In the genomic region with DNA sequence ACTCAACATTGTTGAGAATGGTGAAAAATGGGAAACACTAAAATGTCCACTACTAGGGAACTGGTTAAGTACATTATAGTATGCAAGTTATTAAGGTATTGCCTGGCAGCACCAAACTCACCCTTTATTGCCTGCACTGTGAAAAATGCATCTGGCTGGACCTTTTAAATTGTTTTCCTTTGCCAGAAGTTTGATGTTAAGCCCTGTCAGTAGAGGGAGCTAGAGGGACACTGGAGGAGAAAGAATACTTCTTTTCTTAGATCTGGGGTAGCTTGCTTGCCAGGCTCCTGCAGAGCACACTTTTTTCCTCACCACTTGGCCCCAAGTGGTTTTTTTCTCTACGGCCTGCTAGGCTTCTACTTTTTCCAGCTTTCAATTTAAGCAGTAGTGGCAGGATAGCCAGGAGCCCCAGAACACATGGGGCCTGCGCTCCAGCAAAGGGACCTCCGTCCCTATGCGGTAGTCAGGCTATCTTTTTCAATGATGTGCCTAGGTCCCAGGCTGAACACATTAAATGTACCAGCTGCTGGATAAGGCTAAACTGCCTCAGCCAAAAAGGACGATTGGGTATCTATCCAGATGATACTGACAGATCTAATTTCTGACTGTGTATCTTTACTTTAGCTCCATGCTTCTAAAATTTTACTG, we compare ENCODE assay signal across 9 cellular contexts. TPM values are rescaled to one million over a fixed set of nuclear protein-coding genes. Genes with fewer than 3 reads are reported as not detected.
DNase-seq lines count a peak whose midpoint lies in the region; ATAC-seq and TF ChIP-seq lines count a peak whose summit lies in the region.
"Had no signal": no experiment of that assay in that cellular context is flagged by ENCODE, and none has a peak within 500 bp of the region (broad histone marks: within the 10 kb centered on the region; RNA-seq: fewer than 3 reads in every experiment).

No MANE protein-coding gene starts in this region.

- intact Hi-C loops in right cardiac atrium (cut with DNase I) (loop anchor here in 1 of 4 donors (10.0 kb wide), 1 partner anchor 223 kb away; no protein-coding TSS in a partner anchor), stomach (cut with DNase I; ENCODE audit: low total_unique reads) (no loop called here)

- H3K4me3 Mint-ChIP-seq in endodermal cell, result no peak overlapping the region

- ATAC-seq in right cardiac atrium (no peak), GM21367 (IDR thresholded peaks at IDR 0.05; ENCODE audit: unreplicated experiment) (no peak), HG02870 (IDR thresholded peaks at IDR 0.05; ENCODE audit: unreplicated experiment) (no peak), GM19328 (IDR thresholded peaks at IDR 0.05; ENCODE audit: unreplicated experiment) (no peak)

- H3K9ac ChIP-seq in endodermal cell (ENCODE audit: extremely low read depth, low read length, poor library complexity, severe bottlenecking), result no peak overlapping the region

- H3K27ac ChIP-seq in cardiac muscle cell (no peak overlapping the region), right cardiac atrium (ENCODE audit: low read length) (no peak overlapping the region), endodermal cell (ENCODE audit: low read depth, low read length) (no peak overlapping the region), stomach (no peak overlapping the region)

- TF ChIP-seq POLR2A in stomach (IDR thresholded peaks at IDR 0.05), result no peak

- no peaks in the 10 kb centered on the region for H3K36me3 Mint-ChIP-seq in endodermal cell (ENCODE audit: low read depth)
- H3K36me3 Mint-ChIP-seq: activated naive CD4-positive, alpha-beta T cell treated with anti-CD3 and anti-CD28 coated beads, Interleukin-2, amount 50 U/mL, for 72 hours had no signal

- TF ChIP-seq CTCF in cardiac muscle cell (IDR thresholded peaks at IDR 0.05; ENCODE audit: low read depth, low read length) (peak; percentile 39), endodermal cell (conservative IDR thresholded peaks at IDR 0.05) (peak; percentile 67), stomach (IDR thresholded peaks at IDR 0.05) (peak in 5 of 7 experiments; percentile 27 to 46 (median 37))

- no peaks in the 10 kb centered on the region for H3K9me3 Mint-ChIP-seq in endodermal cell
- H3K9me3 Mint-ChIP-seq: activated naive CD4-positive, alpha-beta T cell treated with anti-CD3 and anti-CD28 coated beads, Interleukin-2, amount 50 U/mL, for 72 hours had no signal

- peaks cover 2% of the 10 kb centered on the region for H3K27me3 Mint-ChIP-seq in endodermal cell (ENCODE audit: insufficient read depth)

- H3K36me3 ChIP-seq in cardiac muscle cell, result no peaks in the 10 kb centered on the region
- no peaks in the 10 kb centered on the region for H3K36me3 ChIP-seq in endodermal cell (ENCODE audit: control insufficient read depth, insufficient read depth, low read length)
- no peaks in the 10 kb centered on the region for H3K36me3 ChIP-seq in stomach

- DNase-seq in cardiac muscle cell (ENCODE audit: low read depth in 1 of 2, low spot score in 1 of 2) (peak; percentile 38 to 51), right cardiac atrium (no peak), NCI-H526 treated with DMSO at 0.1 percent for 48 hours (lab: John Stamatoyannopoulos, UW) (peak; percentile 3), endodermal cell (no peak), stomach (no peak)

- H3K27me3 ChIP-seq in cardiac muscle cell (no peaks in the 10 kb centered on the region), right cardiac atrium (ENCODE audit: control insufficient read depth, insufficient read depth) (no peaks in the 10 kb centered on the region), endodermal cell (ENCODE audit: control insufficient read depth, insufficient read depth, low read length, poor library complexity, severe bottlenecking) (peaks cover 7% of the 10 kb centered on the region), stomach (no peaks in the 10 kb centered on the region)

- WGBS in right cardiac atrium, result 83% methylated on average over 5 of the region's 5 CpGs
- 94 to 98% methylated on average over 5 of the region's 5 CpGs for WGBS in endodermal cell (ENCODE audit: insufficient coverage in 1 of 2, insufficient read length in 1 of 2), 2 experiments
- WGBS in stomach, 5 donors, result 84 to 90% (median 88%) methylated on average over 5 of the region's 5 CpGs

- H3K4me1 ChIP-seq in cardiac muscle cell (ENCODE audit: low read depth) (no peaks in the 10 kb centered on the region), right cardiac atrium (ENCODE audit: control insufficient read depth, insufficient read depth, low read length) (no peaks in the 10 kb centered on the region), endodermal cell (ENCODE audit: control insufficient read depth, insufficient read depth, low read length) (no peaks in the 10 kb centered on the region), stomach (no peaks in the 10 kb centered on the region)

- H3K4me3 ChIP-seq in cardiac muscle cell, result no peak overlapping the region
- H3K4me3 ChIP-seq in right cardiac atrium (ENCODE audit: low read length), result no peak overlapping the region
- H3K4me3 ChIP-seq in endodermal cell (ENCODE audit: low read length), result no peak overlapping the region
- H3K4me3 ChIP-seq in stomach, result no peak overlapping the region

- H3K9me3 ChIP-seq in cardiac muscle cell (ENCODE audit: low read depth) (no peaks in the 10 kb centered on the region), right cardiac atrium (ENCODE audit: control insufficient read depth, low read length) (no peaks in the 10 kb centered on the region), endodermal cell (ENCODE audit: control insufficient read depth, low read length) (no peaks in the 10 kb centered on the region), stomach (no peaks in the 10 kb centered on the region)

- H3K27ac Mint-ChIP-seq in endodermal cell, result no peak overlapping the region
- H3K27ac Mint-ChIP-seq: activated naive CD4-positive, alpha-beta T cell treated with anti-CD3 and anti-CD28 coated beads, Interleukin-2, amount 50 U/mL, for 72 hours had no signal

- H3K4me1 Mint-ChIP-seq in endodermal cell, result no peaks in the 10 kb centered on the region

- no peak for TF ChIP-seq EP300 in stomach (IDR thresholded peaks at IDR 0.05)

RNA-seq across cellular contexts. Expression of a gene that starts 8.0 kb away (rescaled TPM):
- total RNA-seq in cardiac muscle cell, result 32.8 and 41.0 TPM in 2 replicates
- polyA plus RNA-seq in cardiac muscle cell, result 69.6 and 71.2 TPM in 2 replicates
- total RNA-seq in right cardiac atrium, result 10 to 100 TPM; 17.1 to 21.7 (median 18.5) TPM
- polyA plus RNA-seq in right cardiac atrium, result 19.6 TPM
- 10 to 100 TPM in 1 of 2 donors, 1 to 10 TPM in 1; 10.0 to 12.1 TPM for total RNA-seq in endodermal cell
- polyA plus RNA-seq in endodermal cell (2013, experiment 1 of 2), result 26.1 TPM
- polyA plus RNA-seq in endodermal cell (2013, experiment 2 of 2), result 22.3 TPM
- total RNA-seq in stomach, result 10 to 100 TPM in 2 of 5 donors, 1 to 10 TPM in 2, under 1 TPM in 1; 0.58 to 45.1 (median 9.2) TPM
- polyA plus RNA-seq in stomach, result 10 to 100 TPM in 2 of 3 donors, 1 to 10 TPM in 1; 9.6 to 13.2 (median 10.2) TPM

RNA-seq across cellular contexts. Expression of a gene that starts 23.8 kb away (rescaled TPM):
- total RNA-seq in cardiac muscle cell (2.5 and 3.0 TPM in 2 replicates), right cardiac atrium (1 to 10 TPM; 1.3 to 1.7 (median 1.5) TPM), endodermal cell (10 to 100 TPM in 1 of 2 donors, 1 to 10 TPM in 1; 7.7 to 10.6 TPM), stomach (1 to 10 TPM in 3 of 5 donors, under 1 TPM in 1, not detected in 1; 0.58 to 9.8 (median 5.4) TPM)
- polyA plus RNA-seq in cardiac muscle cell (0.89 and 3.0 TPM in 2 replicates), right cardiac atrium (0.86 TPM), stomach (1 to 10 TPM; 1.6 to 1.9 (median 1.8) TPM)
- polyA plus RNA-seq in endodermal cell (2013, experiment 1 of 2), result 9.5 TPM
- 10.2 TPM for polyA plus RNA-seq in endodermal cell (2013, experiment 2 of 2)

RNA-seq across cellular contexts. Expression of a gene that starts 58.4 kb away (rescaled TPM):
- total RNA-seq in cardiac muscle cell (22.1 and 25.7 TPM in 2 replicates), right cardiac atrium (10 to 100 TPM; 13.0 to 17.9 (median 15.2) TPM), endodermal cell (10 to 100 TPM; 31.9 to 36.2 TPM), stomach (10 to 100 TPM; 13.8 to 43.3 (median 20.7) TPM)
- polyA plus RNA-seq in cardiac muscle cell (24.5 and 43.3 TPM in 2 replicates), right cardiac atrium (10.5 TPM), stomach (10 to 100 TPM; 21.5 to 42.0 (median 23.3) TPM)
- 14.7 TPM for polyA plus RNA-seq in endodermal cell (2013, experiment 1 of 2)
- 14.5 TPM for polyA plus RNA-seq in endodermal cell (2013, experiment 2 of 2)

Comparison
In these comparisons a context has a peak if more than half of its experiments do, and no peak if none do; other contexts are left out.
1. DNase-seq: peak in cardiac muscle cell (2 of 2) and NCI-H526 treated with DMSO at 0.1 percent for 48 hours (single experiment); none in right cardiac atrium (0 of 3), endodermal cell (single experiment) and stomach (single experiment).
2. Peak in every context shown above with its lines, with median percentiles within 50 percentile points of each other: CTCF ChIP-seq.